Comparison of ENCODE assay signal across 29 cellular contexts in genomic region chr12:27055966-27056365, GRCh38. TPM values are rescaled to one million over a fixed set of nuclear protein-coding genes. Genes with fewer than 3 reads are reported as not detected.
DNase-seq lines count a peak whose midpoint lies in the region; ATAC-seq, FAIRE-seq and TF ChIP-seq lines count a peak whose summit lies in the region.
"Had no signal": no experiment of that assay in that cellular context is flagged by ENCODE, and none has a peak within 500 bp of the region (broad histone marks: within the 10 kb centered on the region; RNA-seq: fewer than 3 reads in every experiment).

No MANE protein-coding gene starts in this region.

- no peak for TF ChIP-seq CTCF in SK-N-SH (IDR thresholded peaks at IDR 0.05)
- no peak for TF ChIP-seq CTCF in K562 (IDR thresholded peaks at IDR 0.05 in 2 of 3, conservative IDR thresholded peaks at IDR 0.05 in 1 of 3; ENCODE audit: insufficient read depth in 2 of 3, low read depth in 1 of 3, low read length in 3 of 3)
- TF ChIP-seq CTCF in progenitor cell of endocrine pancreas (IDR thresholded peaks at IDR 0.05; ENCODE audit: unreplicated experiment) = no peak

- no peak overlapping the region for H3K27ac Mint-ChIP-seq in progenitor cell of endocrine pancreas
- H3K27ac Mint-ChIP-seq: CD14-positive monocyte; CD4-positive, alpha-beta memory T cell; CD4-positive, CD25-positive, alpha-beta regulatory T cell had no signal

- no peaks in the 10 kb centered on the region for H3K4me1 Mint-ChIP-seq in progenitor cell of endocrine pancreas (ENCODE audit: low read depth)
- H3K4me1 Mint-ChIP-seq: CD4-positive, alpha-beta memory T cell; CD8-positive, alpha-beta memory T cell had no signal

- intact Hi-C loops in K562 (cut with micrococcal nuclease) = no loop called here

- H3K9me3 Mint-ChIP-seq in progenitor cell of endocrine pancreas (ENCODE audit: low read depth) = no peaks in the 10 kb centered on the region

- no peak for DNase-seq in SK-N-SH
- no peak for DNase-seq in K562 (ENCODE audit: extremely low read depth in 1 of 4, low spot score in 3 of 4)
- no peak for DNase-seq in SIG-M5 (lab: John Stamatoyannopoulos, UW)
- no peak for DNase-seq in progenitor cell of endocrine pancreas (ENCODE audit: low spot score, unreplicated experiment)
- DNase-seq: 8988T; ACHN; BE2C; C1 segment of cervical spinal cord; CD4-positive, alpha-beta memory T cell; CD4-positive, CD25-positive, alpha-beta regulatory T cell; CD8-positive, alpha-beta memory T cell; COR-L47; DMS 273 treated with DMSO at 0.1 percent for 48 hours; DMS153; DMS53; DMS79; DND-41; EL; GDM1 had no signal

- H3K27me3 ChIP-seq in SK-N-SH (ENCODE audit: insufficient read depth) = no peaks in the 10 kb centered on the region
- H3K27me3 ChIP-seq in K562 (ENCODE audit: control insufficient read depth in 2 of 2, insufficient read depth in 2 of 2, low read length in 2 of 2) = no peaks in the 10 kb centered on the region
- H3K27me3 ChIP-seq: BE2C, BLaER1 had no signal

- no peak for ATAC-seq in SK-N-SH treated with all-trans-retinoic acid at 6 μM for 48 hours
- 0 out of 3 replicates have a peak, but pooled peaks have one; percentile 22 for ATAC-seq in K562
- ATAC-seq: GM12878 had no signal

- H3K79me2 ChIP-seq in SK-N-SH (ENCODE audit: insufficient read depth) = no peaks in the 10 kb centered on the region
- H3K79me2 ChIP-seq in K562 (ENCODE audit: control insufficient read depth, insufficient read depth, low read length) = no peaks in the 10 kb centered on the region

- in situ Hi-C loops in K562 (cut with MboI) = no loop called here

- POLR2A ChIA-PET in SK-N-SH (lab: Yijun Ruan, JAX) (no interaction called here), K562 (lab: Yijun Ruan, JAX) (interaction anchor here (1.2 kb wide), 1 partner anchor 11 kb away, joined by 4 read pairs; no protein-coding TSS in a partner anchor)

- H3K36me3 Mint-ChIP-seq in progenitor cell of endocrine pancreas (ENCODE audit: insufficient read depth) = no peaks in the 10 kb centered on the region

- no peaks in the 10 kb centered on the region for H3K9me2 ChIP-seq in SK-N-SH

- H3K9ac ChIP-seq in SK-N-SH = no peak overlapping the region
- no peak overlapping the region for H3K9ac ChIP-seq in K562 (ENCODE audit: insufficient read depth in 1 of 2, low read depth in 2 of 2, low read length in 2 of 2)
- H3K9ac ChIP-seq: BLaER1 had no signal

- H3K27ac ChIP-seq in SK-N-SH (ENCODE audit: low read depth in 2 of 2, low read length in 1 of 2) (no peak overlapping the region), K562 (ENCODE audit: extremely low read depth, low read depth, low read length) (no peak overlapping the region)
- H3K27ac ChIP-seq: BLaER1 had no signal

- 61% methylated on average over 7 of the region's 7 CpGs for WGBS in SK-N-SH (ENCODE audit: low lambda C conversion rate)
- WGBS in K562 (ENCODE audit: insufficient coverage, low coverage, missing lambda C conversion rate) = 2% methylated on average over 7 of the region's 7 CpGs

- H2AFZ ChIP-seq in SK-N-SH (ENCODE audit: low read depth) (0 out of 2 replicates have a peak overlapping the region, but pooled peaks have one; percentile 19), K562 (ENCODE audit: low read depth, low read length) (no peak overlapping the region)

- H3K4me2 ChIP-seq in SK-N-SH (no peak overlapping the region), K562 (ENCODE audit: insufficient read depth, low read length) (no peak overlapping the region)
- H3K4me2 ChIP-seq: BLaER1 had no signal

- H3K36me3 ChIP-seq in SK-N-SH (replicated peaks in 1 of 2; ENCODE audit: control insufficient read depth in 1 of 2, insufficient read depth in 2 of 2, low read length in 1 of 2) (no peaks in the 10 kb centered on the region), K562 (ENCODE audit: control insufficient read depth, insufficient read depth, low read length) (no peaks in the 10 kb centered on the region)
- H3K36me3 ChIP-seq: BE2C had no signal

- H3K9me1 ChIP-seq in K562 (ENCODE audit: control insufficient read depth, insufficient read depth, low read length) = no peaks in the 10 kb centered on the region

- no peak overlapping the region for H3K4me3 Mint-ChIP-seq in progenitor cell of endocrine pancreas (ENCODE audit: low read depth)
- H3K4me3 Mint-ChIP-seq: CD14-positive monocyte; CD4-positive, alpha-beta memory T cell; CD4-positive, CD25-positive, alpha-beta regulatory T cell; CD8-positive, alpha-beta memory T cell had no signal

- no peak for TF ChIP-seq POLR2A in K562 (conservative IDR thresholded peaks at IDR 0.05)

- H3K4me1 ChIP-seq in SK-N-SH (ENCODE audit: control insufficient read depth in 1 of 2, insufficient read depth in 2 of 2, low read depth in 1 of 2, low read length in 1 of 2) = no peaks in the 10 kb centered on the region
- no peaks in the 10 kb centered on the region for H3K4me1 ChIP-seq in K562 (replicated peaks in 1 of 2; ENCODE audit: control insufficient read depth in 2 of 2, insufficient read depth in 2 of 2, low read length in 2 of 2)
- H3K4me1 ChIP-seq: BE2C, BLaER1 had no signal

- BruUV-seq in K562 (replicated peaks; lab: Mats Ljungman, UMichigan) = no TSS peak

- no peaks in the 10 kb centered on the region for H3F3A ChIP-seq in SK-N-SH (replicated peaks; ENCODE audit: insufficient read depth)

- TF ChIP-seq EP300 in SK-N-SH (IDR thresholded peaks at IDR 0.05; ENCODE audit: borderline replicate concordance in 1 of 2, low read depth in 1 of 2, low read length in 1 of 2) = no peak
- TF ChIP-seq EP300 in K562 (IDR thresholded peaks at IDR 0.05; ENCODE audit: low read length) = no peak

- CTCF ChIA-PET in SK-N-SH (lab: Yijun Ruan, JAX) (interaction anchor here (1.2 to 1.3 kb wide), 2 partner anchors 40 to 86 kb away, joined by 3 to 6 read pairs; no protein-coding TSS in a partner anchor), K562 (lab: Yijun Ruan, JAX; ENCODE audit: low intra/inter-chr PET ratio) (no interaction called here)

- TF ChIP-seq RAD21 in SK-N-SH (IDR thresholded peaks at IDR 0.05; ENCODE audit: low read length) = no peak
- TF ChIP-seq RAD21 in K562 (CRISPR knock-in tag; conservative IDR thresholded peaks at IDR 0.05 in 1 of 2, IDR thresholded peaks at IDR 0.05 in 1 of 2) = no peak

- no peaks in the 10 kb centered on the region for H3K27me3 Mint-ChIP-seq in progenitor cell of endocrine pancreas
- H3K27me3 Mint-ChIP-seq: CD4-positive, alpha-beta memory T cell; CD4-positive, CD25-positive, alpha-beta regulatory T cell; CD8-positive, alpha-beta memory T cell had no signal

- FAIRE-seq in K562 (lab: Jason Lieb, UNC) = no peak
- FAIRE-seq: A204.1, GM12878, GM18507 had no signal

- no peaks in the 10 kb centered on the region for H4K20me1 ChIP-seq in SK-N-SH (ENCODE audit: insufficient read depth)
- no peaks in the 10 kb centered on the region for H4K20me1 ChIP-seq in K562 (replicated peaks; ENCODE audit: control insufficient read depth, insufficient read depth, low read length)
- H4K20me1 ChIP-seq: BLaER1 had no signal

- H3K4me3 ChIP-seq in SK-N-SH (ENCODE audit: low read depth in 2 of 2, low read length in 1 of 2) (no peak overlapping the region), K562 (no peak overlapping the region)
- H3K4me3 ChIP-seq: BLaER1, GM12878 had no signal

- H3K9me3 ChIP-seq in SK-N-SH (no peaks in the 10 kb centered on the region), K562 (replicated peaks; ENCODE audit: control insufficient read depth, insufficient read depth, low read depth, low read length) (peaks cover 2% of the 10 kb centered on the region; the same call in 1 of the 2 replicates)
- H3K9me3 ChIP-seq: BE2C had no signal

RNA-seq across cellular contexts. Expression of gene C12orf71, which starts 26.4 kb away (rescaled TPM):
- polyA plus RNA-seq in SK-N-SH (2012; rRNA removed) (not detected in 2 replicates), K562 (2011; rRNA removed) (not detected in 2 replicates), K562 (2014; fragmentation: Illumina TruSeq; extraction: Trizol) (not detected in 2 replicates), K562 (2014; fragmentation: Nextera tagmentation; extraction: Ambion mirVana) (not detected), K562 (2014; rRNA removed) (not detected in 2 replicates)
- not detected in 2 replicates for polyA plus RNA-seq in SK-N-SH (2012; cell fraction: cytosol; rRNA removed)
- not detected in 2 replicates for polyA plus RNA-seq in SK-N-SH (2012; cell fraction: nucleus; rRNA removed)
- total RNA-seq in K562 (2011; cell fraction: chromatin; rRNA removed; ENCODE audit: low replicate concordance) = not detected in 2 replicates
- total RNA-seq in K562 (2011; cell fraction: nucleolus; rRNA removed) = not detected in 2 replicates
- not detected in 2 replicates for total RNA-seq in K562 (2011; cell fraction: nucleoplasm; rRNA removed)
- total RNA-seq in K562 (2014; rRNA removed) (not detected in 2 replicates), K562 (2014; rRNA removed; fragmentation: Illumina TruSeq; extraction: Trizol) (not detected in 2 replicates), K562 (2015; rRNA removed; fragmentation: Illumina TruSeq; extraction: Trizol) (not detected in 2 replicates), K562 (2021) (not detected in 2 replicates), progenitor cell of endocrine pancreas (not detected in 2 replicates)
- polyA plus RNA-seq in K562 (2011; cell fraction: cytosol; rRNA removed) = not detected in 2 replicates
- polyA plus RNA-seq in K562 (2011; cell fraction: nucleus; rRNA removed) = not detected in 2 replicates
- 0.08 TPM in 1 of 2 replicates, not detected in the other for polyA plus RNA-seq in K562 (2012)
- polyA minus RNA-seq in K562 (2011; rRNA and poly(A)+ RNA removed) = not detected in 2 replicates
- not detected in 2 replicates for polyA minus RNA-seq in K562 (2011; cell fraction: cytosol; rRNA and poly(A)+ RNA removed)
- polyA minus RNA-seq in K562 (2011; cell fraction: nucleus; rRNA and poly(A)+ RNA removed) = not detected in 2 replicates
- total RNA-seq: A673; CD4-positive, alpha-beta memory T cell; CD4-positive, CD25-positive, alpha-beta regulatory T cell; CD8-positive, alpha-beta memory T cell; Daoy; G401; GM12878 had no signal
- polyA plus RNA-seq: AG04450; CD14-positive monocyte; CD4-positive, alpha-beta memory T cell; CD4-positive, CD25-positive, alpha-beta regulatory T cell; CD8-positive, alpha-beta memory T cell had no signal

RNA-seq across cellular contexts. Expression of gene MED21, which starts 33.6 kb away (rescaled TPM):
- polyA plus RNA-seq in SK-N-SH (2012; rRNA removed) = 13.9 and 19.4 TPM in 2 replicates
- polyA plus RNA-seq in SK-N-SH (2012; cell fraction: cytosol; rRNA removed) = 20.5 and 22.4 TPM in 2 replicates
- polyA plus RNA-seq in SK-N-SH (2012; cell fraction: nucleus; rRNA removed) = 4.2 and 14.7 TPM in 2 replicates
- total RNA-seq in K562 (2011; cell fraction: chromatin; rRNA removed; ENCODE audit: low replicate concordance) = 25.6 and 49.0 TPM in 2 replicates
- total RNA-seq in K562 (2011; cell fraction: nucleolus; rRNA removed) = 22.2 and 23.7 TPM in 2 replicates
- total RNA-seq in K562 (2011; cell fraction: nucleoplasm; rRNA removed) = 30.6 and 49.1 TPM in 2 replicates
- total RNA-seq in K562 (2014; rRNA removed) = 18.6 and 19.4 TPM in 2 replicates
- total RNA-seq in K562 (2014; rRNA removed; fragmentation: Illumina TruSeq; extraction: Trizol) = 41.5 and 47.2 TPM in 2 replicates
- 33.9 and 38.2 TPM in 2 replicates for total RNA-seq in K562 (2015; rRNA removed; fragmentation: Illumina TruSeq; extraction: Trizol)
- 30.0 and 31.7 TPM in 2 replicates for total RNA-seq in K562 (2021)
- polyA plus RNA-seq in K562 (2011; rRNA removed) = 55.2 and 59.9 TPM in 2 replicates
- polyA plus RNA-seq in K562 (2011; cell fraction: cytosol; rRNA removed) = 15.1 and 20.9 TPM in 2 replicates
- 21.9 and 34.3 TPM in 2 replicates for polyA plus RNA-seq in K562 (2011; cell fraction: nucleus; rRNA removed)
- polyA plus RNA-seq in K562 (2012) = 25.6 and 31.9 TPM in 2 replicates
- polyA plus RNA-seq in K562 (2014; fragmentation: Illumina TruSeq; extraction: Trizol) = 26.4 and 32.7 TPM in 2 replicates
- 10 to 100 TPM; 60.5 to 65.9 TPM for polyA plus RNA-seq in K562 (2014; fragmentation: Nextera tagmentation; extraction: Ambion mirVana)
- polyA plus RNA-seq in K562 (2014; rRNA removed) = 16.3 and 23.3 TPM in 2 replicates
- polyA minus RNA-seq in K562 (2011; rRNA and poly(A)+ RNA removed) = 52.9 and 54.6 TPM in 2 replicates
- polyA minus RNA-seq in K562 (2011; cell fraction: cytosol; rRNA and poly(A)+ RNA removed) = 14.9 and 18.9 TPM in 2 replicates
- polyA minus RNA-seq in K562 (2011; cell fraction: nucleus; rRNA and poly(A)+ RNA removed) = 24.4 and 48.5 TPM in 2 replicates
- total RNA-seq in progenitor cell of endocrine pancreas = 74.4 and 89.1 TPM in 2 replicates

RNA-seq across cellular contexts. Expression of gene TM7SF3, which starts 41.8 kb away (rescaled TPM):
- polyA plus RNA-seq in SK-N-SH (2012; rRNA removed) (72.1 and 121 TPM in 2 replicates), K562 (2011; rRNA removed) (83.8 and 90.4 TPM in 2 replicates), K562 (2014; fragmentation: Illumina TruSeq; extraction: Trizol) (37.1 and 51.5 TPM in 2 replicates), K562 (2014; fragmentation: Nextera tagmentation; extraction: Ambion mirVana) (1 to 10 TPM; 9.3 to 9.7 TPM), K562 (2014; rRNA removed) (19.9 and 26.5 TPM in 2 replicates)
- polyA plus RNA-seq in SK-N-SH (2012; cell fraction: cytosol; rRNA removed) = 97.1 and 100 TPM in 2 replicates
- polyA plus RNA-seq in SK-N-SH (2012; cell fraction: nucleus; rRNA removed) = 35.7 and 73.9 TPM in 2 replicates
- total RNA-seq in K562 (2011; cell fraction: chromatin; rRNA removed; ENCODE audit: low replicate concordance) = 63.3 and 68.0 TPM in 2 replicates
- total RNA-seq in K562 (2011; cell fraction: nucleolus; rRNA removed) = 58.0 and 66.8 TPM in 2 replicates
- total RNA-seq in K562 (2011; cell fraction: nucleoplasm; rRNA removed) = 91.1 and 94.4 TPM in 2 replicates
- total RNA-seq in K562 (2014; rRNA removed) (23.0 and 28.2 TPM in 2 replicates), K562 (2014; rRNA removed; fragmentation: Illumina TruSeq; extraction: Trizol) (31.5 and 33.5 TPM in 2 replicates), K562 (2015; rRNA removed; fragmentation: Illumina TruSeq; extraction: Trizol) (30.0 and 33.8 TPM in 2 replicates), K562 (2021) (24.8 and 25.4 TPM in 2 replicates), progenitor cell of endocrine pancreas (81.0 and 91.2 TPM in 2 replicates)
- polyA plus RNA-seq in K562 (2011; cell fraction: cytosol; rRNA removed) = 32.8 and 55.3 TPM in 2 replicates
- 37.7 and 56.4 TPM in 2 replicates for polyA plus RNA-seq in K562 (2011; cell fraction: nucleus; rRNA removed)
- polyA plus RNA-seq in K562 (2012) = 34.3 and 39.0 TPM in 2 replicates
- polyA minus RNA-seq in K562 (2011; rRNA and poly(A)+ RNA removed) = 104 and 110 TPM in 2 replicates
- 40.5 and 50.2 TPM in 2 replicates for polyA minus RNA-seq in K562 (2011; cell fraction: cytosol; rRNA and poly(A)+ RNA removed)
- polyA minus RNA-seq in K562 (2011; cell fraction: nucleus; rRNA and poly(A)+ RNA removed) = 18.6 and 25.9 TPM in 2 replicates
